In genomic region chr2:178194600-178195389, GRCh38 we compare ENCODE assay signal across 8 cellular contexts. TPM values are rescaled to one million over a fixed set of nuclear protein-coding genes. Genes with fewer than 3 reads are reported as not detected.
DNase-seq lines count a peak whose midpoint lies in the region; ATAC-seq and TF ChIP-seq lines count a peak whose summit lies in the region.

No MANE protein-coding gene starts in this region.

- no peak overlapping the region for H4K8ac ChIP-seq in neuronal stem cell (ENCODE audit: low read depth, low read length)

- no peak overlapping the region for H2AK5ac ChIP-seq in neuronal stem cell (ENCODE audit: low read depth, low read length)

- H4K91ac ChIP-seq in neuronal stem cell (ENCODE audit: low read depth, low read length, poor library complexity), result no peak overlapping the region

- H3K27me3 ChIP-seq in neuronal stem cell (ENCODE audit: control insufficient read depth in 3 of 3, insufficient read depth in 3 of 3, low read depth in 1 of 3, low read length in 3 of 3), result peaks cover 3 to 29% (median 13%) of the 10 kb centered on the region in 3 experiments

- H3K27ac ChIP-seq in neuronal stem cell (replicated peaks; ENCODE audit: low read length), result peak overlapping the region; percentile 71

- peak overlapping the region; percentile 100 for H2AFZ ChIP-seq in neuronal stem cell (ENCODE audit: low read length)

- H3K9ac ChIP-seq in neuronal stem cell (ENCODE audit: low read depth, low read length, poor library complexity), result peak overlapping the region; percentile 99

- H3K79me1 ChIP-seq in neuronal stem cell (ENCODE audit: low read depth, low read length), result no peaks in the 10 kb centered on the region

- H3K36me3 ChIP-seq in neuronal stem cell (replicated peaks in 1 of 2; ENCODE audit: control insufficient read depth in 2 of 2, insufficient read depth in 2 of 2, low read length in 2 of 2), result no peaks in the 10 kb centered on the region

- no peak overlapping the region for H3K14ac ChIP-seq in neuronal stem cell (ENCODE audit: low read length)

- peak overlapping the region; percentile 92 for H3K18ac ChIP-seq in neuronal stem cell (ENCODE audit: low read length)

- TF ChIP-seq CTCF in glutamatergic neuron (IDR thresholded peaks at IDR 0.05; ENCODE audit: partially characterized antibody, unreplicated experiment), result peak; percentile 12

- H2BK15ac ChIP-seq in neuronal stem cell (ENCODE audit: low read length), result no peak overlapping the region

- DNase-seq in NCI-H524 (lab: John Stamatoyannopoulos, UW) (peak; percentile 56 to 60), NCI-H524 treated with DMSO at 0.1 percent for 48 hours (lab: John Stamatoyannopoulos, UW) (no peak), NCI-H345 treated with DMSO at 0.1 percent for 48 hours (lab: John Stamatoyannopoulos, UW; ENCODE audit: unreplicated experiment) (peak; percentile 42), glutamatergic neuron (peak; percentile 79), neuronal stem cell (ENCODE audit: low spot score) (peak; percentile 51), NCI-H774 (lab: John Stamatoyannopoulos, UW) (no peak)
- DNase-seq in activated naive CD4-positive, alpha-beta T cell treated with anti-CD3 and anti-CD28 coated beads, Interleukin-2, amount 50 U/mL, for 72 hours (ENCODE audit: low spot score in 2 of 2), result peak in 1 of 2 donors; percentile 24

- H3K4me1 Mint-ChIP-seq in glutamatergic neuron (ENCODE audit: low read depth, unreplicated experiment), result peaks cover 4% of the 10 kb centered on the region

- peak; percentile 25 for ATAC-seq in HG02852 (IDR thresholded peaks at IDR 0.05; ENCODE audit: unreplicated experiment)
- ATAC-seq in activated naive CD4-positive, alpha-beta T cell treated with anti-CD3 and anti-CD28 coated beads, Interleukin-2, amount 50 U/mL, for 72 hours, result peak; percentile 12 to 38

- H3K27me3 Mint-ChIP-seq in glutamatergic neuron (ENCODE audit: unreplicated experiment), result peaks cover 6% of the 10 kb centered on the region

- H3K23ac ChIP-seq in neuronal stem cell (ENCODE audit: low read depth, low read length, poor library complexity), result peak overlapping the region; percentile 82

- H3K36me3 Mint-ChIP-seq in activated naive CD4-positive, alpha-beta T cell treated with anti-CD3 and anti-CD28 coated beads, Interleukin-2, amount 50 U/mL, for 72 hours, result peaks cover 0 to 4% of the 10 kb centered on the region in 2 donors
- no peaks in the 10 kb centered on the region for H3K36me3 Mint-ChIP-seq in glutamatergic neuron (ENCODE audit: unreplicated experiment)

- H2BK5ac ChIP-seq in neuronal stem cell (ENCODE audit: low read length), result peak overlapping the region; percentile 14

- H2BK120ac ChIP-seq in neuronal stem cell (ENCODE audit: low read depth, low read length), result no peak overlapping the region

- H3K4me3 Mint-ChIP-seq in glutamatergic neuron (ENCODE audit: unreplicated experiment), result peak overlapping the region; percentile 90

- no peak overlapping the region for H2BK12ac ChIP-seq in neuronal stem cell (ENCODE audit: low read length)

- no CpG with 5 or more reads among the region's 83 CpGs for WGBS in neuronal stem cell (ENCODE audit: extremely low coverage in 2 of 2, insufficient read length in 2 of 2, insufficient replicate concordance in 1 of 2), 2 donors

- H3K27ac Mint-ChIP-seq in activated naive CD4-positive, alpha-beta T cell treated with anti-CD3 and anti-CD28 coated beads, Interleukin-2, amount 50 U/mL, for 72 hours, result no peak overlapping the region
- H3K27ac Mint-ChIP-seq in glutamatergic neuron (ENCODE audit: unreplicated experiment), result peak overlapping the region; percentile 43

- peak overlapping the region; percentile 67 for H3K4me2 ChIP-seq in neuronal stem cell (ENCODE audit: insufficient read depth, low read length, poor library complexity, severe bottlenecking)

- H3K4me3 ChIP-seq in neuronal stem cell (ENCODE audit: low read length in 2 of 2), result peak overlapping the region; percentile 69 to 99

- no peaks in the 10 kb centered on the region for H3K9me3 Mint-ChIP-seq in activated naive CD4-positive, alpha-beta T cell treated with anti-CD3 and anti-CD28 coated beads, Interleukin-2, amount 50 U/mL, for 72 hours
- H3K9me3 Mint-ChIP-seq in glutamatergic neuron (ENCODE audit: unreplicated experiment), result peaks cover 7% of the 10 kb centered on the region

- H3K4ac ChIP-seq in neuronal stem cell (ENCODE audit: low read length), result no peak overlapping the region

- H3K4me1 ChIP-seq in neuronal stem cell (ENCODE audit: control insufficient read depth in 2 of 2, insufficient read depth in 1 of 2, low read depth in 1 of 2, low read length in 2 of 2), result peaks cover 2 to 13% of the 10 kb centered on the region in 2 donors

- H3K9me3 ChIP-seq in neuronal stem cell (replicated peaks in 1 of 2; ENCODE audit: control insufficient read depth in 2 of 2, insufficient read depth in 1 of 2, low read depth in 1 of 2, low read length in 2 of 2), result no peaks in the 10 kb centered on the region

RNA-seq across cellular contexts. Expression of gene OSBPL6, which starts 0.5 kb away (rescaled TPM):
- total RNA-seq in activated naive CD4-positive, alpha-beta T cell treated with anti-CD3 and anti-CD28 coated beads, Interleukin-2, amount 50 U/mL, for 72 hours, result 1 to 10 TPM in 1 of 2 donors, under 1 TPM in 1; 0.52 to 2.0 TPM
- 14.4 TPM for total RNA-seq in glutamatergic neuron (ENCODE audit: unreplicated experiment)
- polyA plus RNA-seq in neuronal stem cell (2013, experiment 1 of 2), result 6.8 TPM
- polyA plus RNA-seq in neuronal stem cell (2013, experiment 2 of 2), result 6.8 TPM

Comparison
In these comparisons a context has a peak if more than half of its experiments do, and no peak if none do; other contexts are left out.
1. DNase-seq: peak in NCI-H524 (2 of 2), NCI-H345 treated with DMSO at 0.1 percent for 48 hours (single experiment), glutamatergic neuron (single experiment) and neuronal stem cell (single experiment); none in NCI-H524 treated with DMSO at 0.1 percent for 48 hours (single experiment) and NCI-H774 (single experiment).